In genomic region chr17:82303944-82304808, GRCh38 we compare ENCODE assay signal across 12 cellular contexts. TPM values are rescaled to one million over a fixed set of nuclear protein-coding genes. Genes with fewer than 3 reads are reported as not detected.
A peak's percentile ranks its signal among the peaks of the same experiment; 100 is the strongest.
DNase-seq lines count a peak whose midpoint lies in the region; ATAC-seq and TF ChIP-seq lines count a peak whose summit lies in the region.
"Had no signal": no experiment of that assay in that cellular context is flagged by ENCODE, and none has a peak within 500 bp of the region (broad histone marks: within the 10 kb centered on the region; RNA-seq: fewer than 3 reads in every experiment).

No MANE protein-coding gene starts in this region.

- H3K27me3 Mint-ChIP-seq in T-helper 17 cell = no peaks in the 10 kb centered on the region
- H3K27me3 Mint-ChIP-seq in neural progenitor cell (ENCODE audit: insufficient read depth, low read depth) = peaks cover 9% of the 10 kb centered on the region
- peaks cover 8% of the 10 kb centered on the region for H3K27me3 Mint-ChIP-seq in chondrocyte (ENCODE audit: low read depth)

- no peak overlapping the region for H3K4me2 ChIP-seq in neural progenitor cell

- no peak overlapping the region for H3K27ac ChIP-seq in neural progenitor cell
- H3K27ac ChIP-seq: C4-2B, epithelial cell of prostate had no signal

- no peak for ATAC-seq in T-helper 17 cell

- H3K9ac ChIP-seq in neural progenitor cell = no peak overlapping the region

- H3K4me1 Mint-ChIP-seq in T-helper 17 cell (peaks cover 37% of the 10 kb centered on the region), neural progenitor cell (peaks cover 24% of the 10 kb centered on the region), chondrocyte (ENCODE audit: low read depth) (peaks cover 5% of the 10 kb centered on the region)

- DNase-seq in stimulated activated CD4-positive, alpha-beta T cell treated with anti-CD3 and anti-CD28 coated beads, Interleukin-4, amount 100 ng/mL, for 1 hour = peak; percentile 2
- DNase-seq in stimulated activated CD4-positive, alpha-beta T cell treated with anti-CD3 and anti-CD28 coated beads, Interleukin-12 subunit alpha, Interleukin-12 subunit beta, amount 100 ng/mL, for 4 hours = no peak
- DNase-seq in T-helper 17 cell (no peak), iPS-NIHi11 (ENCODE audit: low spot score) (peak; percentile 16), neural progenitor cell (ENCODE audit: low spot score) (no peak), T-helper 9 cell (no peak), chondrocyte (ENCODE audit: low spot score) (no peak), MV-4-11 (lab: John Stamatoyannopoulos, UW) (no peak)
- DNase-seq: activated gamma-delta T cell, NCI-H2227 treated with DMSO at 0.1 percent for 48 hours had no signal

- H3K4me1 ChIP-seq in neural progenitor cell = peaks cover 21% of the 10 kb centered on the region

- no peaks in the 10 kb centered on the region for H3K79me2 ChIP-seq in neural progenitor cell (ENCODE audit: low read depth)

- H3K36me3 Mint-ChIP-seq in T-helper 17 cell (ENCODE audit: low read depth) (peaks cover 2% of the 10 kb centered on the region), neural progenitor cell (no peaks in the 10 kb centered on the region), chondrocyte (ENCODE audit: low read depth) (no peaks in the 10 kb centered on the region)

- peaks cover 12% of the 10 kb centered on the region for H3K27me3 ChIP-seq in neural progenitor cell

- no peaks in the 10 kb centered on the region for H3K9me3 Mint-ChIP-seq in neural progenitor cell
- no peaks in the 10 kb centered on the region for H3K9me3 Mint-ChIP-seq in chondrocyte (ENCODE audit: low read depth)

- H4K20me1 ChIP-seq in neural progenitor cell (ENCODE audit: low read depth) = no peaks in the 10 kb centered on the region

- H3F3A ChIP-seq in neural progenitor cell (ENCODE audit: low read depth) = peaks cover 3% of the 10 kb centered on the region

- no peak for TF ChIP-seq CTCF in neural progenitor cell (IDR thresholded peaks at IDR 0.05)
- TF ChIP-seq CTCF in chondrocyte (IDR thresholded peaks at IDR 0.05) = no peak

- H3K27ac Mint-ChIP-seq in T-helper 17 cell = peak overlapping the region; percentile 100
- no peak overlapping the region for H3K27ac Mint-ChIP-seq in neural progenitor cell
- H3K27ac Mint-ChIP-seq in chondrocyte (ENCODE audit: unreplicated experiment) = no peak overlapping the region

- no peak overlapping the region for H2AFZ ChIP-seq in neural progenitor cell (replicated peaks)

- H3K4me3 ChIP-seq in neural progenitor cell = no peak overlapping the region

- H3K9me3 ChIP-seq in T-helper 17 cell (ENCODE audit: control insufficient read depth, low read length, poor library complexity, severe bottlenecking) (no peaks in the 10 kb centered on the region), neural progenitor cell (ENCODE audit: low read depth) (no peaks in the 10 kb centered on the region)

- no peaks in the 10 kb centered on the region for H3K36me3 ChIP-seq in neural progenitor cell

- H3K4me3 Mint-ChIP-seq in T-helper 17 cell (peak overlapping the region; percentile 89), neural progenitor cell (no peak overlapping the region), chondrocyte (ENCODE audit: unreplicated experiment) (no peak overlapping the region)

RNA-seq across cellular contexts. Expression of gene CD7, which starts 13.2 kb away (rescaled TPM):
- total RNA-seq in T-helper 17 cell = 100 to 1,000 TPM; 119 to 122 TPM
- total RNA-seq in neural progenitor cell (ENCODE audit: low replicate concordance) = 0.62 TPM in 1 of 2 replicates, not detected in the other
- not detected in 3 replicates for total RNA-seq in chondrocyte

RNA-seq across cellular contexts. Expression of gene SECTM1, which starts 29.4 kb away (rescaled TPM):
- total RNA-seq in T-helper 17 cell (1 to 10 TPM; 4.4 to 6.0 TPM), neural progenitor cell (ENCODE audit: low replicate concordance) (0.12 TPM in 1 of 2 replicates, not detected in the other), chondrocyte (1.3 to 2.5 TPM (median 2.1 TPM) in 3 replicates)

RNA-seq across cellular contexts. Expression of gene CSNK1D, which starts 30.7 kb away (rescaled TPM):
- total RNA-seq in T-helper 17 cell = 100 to 1,000 TPM; 218 to 273 TPM
- total RNA-seq in neural progenitor cell (ENCODE audit: low replicate concordance) = 41.5 and 60.7 TPM in 2 replicates
- total RNA-seq in chondrocyte = 93.0 to 94.5 TPM (median 93.9 TPM) in 3 replicates

RNA-seq across cellular contexts. Expression of gene TEX19, which starts 54.9 kb away (rescaled TPM):
- total RNA-seq in T-helper 17 cell (not detected), neural progenitor cell (ENCODE audit: low replicate concordance) (0.19 TPM in 1 of 2 replicates, not detected in the other), chondrocyte (not detected in 3 replicates)

Comparison
In these comparisons a context has a peak if more than half of its experiments do, and no peak if none do; other contexts are left out.
1. DNase-seq: peak in stimulated activated CD4-positive, alpha-beta T cell treated with anti-CD3 and anti-CD28 coated beads, Interleukin-4, amount 100 ng/mL, for 1 hour (single experiment) and iPS-NIHi11 (single experiment); none in stimulated activated CD4-positive, alpha-beta T cell treated with anti-CD3 and anti-CD28 coated beads, Interleukin-12 subunit alpha, Interleukin-12 subunit beta, amount 100 ng/mL, for 4 hours (single experiment), T-helper 17 cell (0 of 3), neural progenitor cell (single experiment), T-helper 9 cell (single experiment), chondrocyte (single experiment) and MV-4-11 (single experiment).
2. RNA of gene CD7, which starts 13.2 kb away (total RNA-seq): 119 to 122 TPM in T-helper 17 cell; not detected in chondrocyte and 0.62 TPM in neural progenitor cell; every median in the first group is over 10 times any median in the second.